9 cellular contexts compared by ENCODE assay signal in the genomic region with DNA sequence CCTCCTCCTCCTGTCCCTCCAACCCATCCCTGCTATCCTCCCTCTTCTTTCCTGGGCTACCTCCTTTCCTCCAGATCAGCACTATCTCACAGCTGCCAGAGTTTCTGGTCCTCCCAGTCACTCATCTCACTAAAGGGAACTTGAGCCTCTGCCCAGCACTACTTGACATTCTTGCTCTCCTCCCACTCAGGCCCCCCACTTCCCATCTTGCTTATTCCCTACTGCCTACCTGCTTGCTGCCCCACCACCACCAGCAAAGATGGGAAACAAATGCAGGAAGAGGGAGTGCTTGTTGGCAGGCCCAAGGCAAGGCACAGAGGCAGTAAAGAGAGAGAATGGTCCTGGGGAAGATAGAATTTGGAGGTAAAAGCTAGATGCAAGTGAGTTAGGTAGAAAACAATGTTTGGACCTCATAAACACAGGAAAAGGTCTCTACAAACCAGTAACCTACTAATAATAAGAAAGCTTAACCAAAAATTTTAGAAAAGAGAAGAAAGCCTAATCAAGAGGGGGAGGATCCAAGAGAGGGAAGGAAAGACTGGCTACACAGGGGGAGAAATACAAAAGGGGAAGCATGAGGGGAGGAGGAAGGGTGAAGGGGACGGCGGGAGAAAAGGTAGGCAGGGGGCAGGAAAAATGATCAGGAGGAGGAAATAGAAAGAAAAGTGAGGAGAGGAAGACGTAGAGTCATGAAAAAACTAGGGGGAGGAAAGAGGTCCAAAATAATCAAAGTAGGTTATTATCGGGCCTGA.
A peak's percentile ranks its signal among the peaks of the same experiment; 100 is the strongest.
DNase-seq lines count a peak whose midpoint lies in the region; ATAC-seq and TF ChIP-seq lines count a peak whose summit lies in the region.
"Had no signal": no experiment of that assay in that cellular context is flagged by ENCODE, and none has a peak within 500 bp of the region (broad histone marks: within the 10 kb centered on the region; RNA-seq: fewer than 3 reads in every experiment).

No MANE protein-coding gene starts in this region.

- H2AFZ ChIP-seq in SU-DHL-6 (ENCODE audit: low read depth, low read length, severe bottlenecking), result no peak overlapping the region

- DNase-seq in activated naive CD4-positive, alpha-beta T cell treated with anti-CD3 and anti-CD28 coated beads, Interleukin-2, amount 50 U/mL, for 72 hours (ENCODE audit: low spot score in 2 of 2), result no peak
- no peak for DNase-seq in upper lobe of right lung
- no peak for DNase-seq in NCI-H2171 (lab: John Stamatoyannopoulos, UW)
- DNase-seq: activated gamma-delta T cell treated with Interleukin-2 at 50 U/mL for 16 hours had no signal

- intact Hi-C loops in upper lobe of right lung (cut with DNase I), result no loop called here

- no peaks in the 10 kb centered on the region for H3F3A ChIP-seq in SU-DHL-6 (ENCODE audit: insufficient read depth)

- H3K9ac ChIP-seq in SU-DHL-6 (ENCODE audit: low read length), result no peak overlapping the region
- peak overlapping the region; percentile 89; the same call in 1 of the 2 replicates for H3K9ac ChIP-seq in iPS-20b (ENCODE audit: low read depth, low read length)

- TF ChIP-seq CTCF in SU-DHL-6 (IDR thresholded peaks at IDR 0.05; ENCODE audit: insufficient read depth, low read length, poor library complexity, severe bottlenecking) (no peak), upper lobe of right lung (IDR thresholded peaks at IDR 0.05) (no peak)

- H3K4me3 ChIP-seq in SU-DHL-6 (ENCODE audit: insufficient read depth, low read length, poor library complexity, severe bottlenecking), result no peak overlapping the region
- peak overlapping the region; percentile 86 for H3K4me3 ChIP-seq in iPS-20b (ENCODE audit: low read length)
- peak overlapping the region; percentile 58 for H3K4me3 ChIP-seq in upper lobe of right lung

- peak overlapping the region; percentile 77 for H3K4me2 ChIP-seq in SU-DHL-6 (ENCODE audit: low read depth, low read length, poor library complexity, severe bottlenecking)

- no peaks in the 10 kb centered on the region for H3K27me3 Mint-ChIP-seq in activated naive CD4-positive, alpha-beta T cell treated with anti-CD3 and anti-CD28 coated beads, Interleukin-2, amount 50 U/mL, for 24 hours

- ATAC-seq in activated naive CD4-positive, alpha-beta T cell treated with anti-CD3 and anti-CD28 coated beads, Interleukin-2, amount 50 U/mL, for 72 hours, result no peak
- ATAC-seq in upper lobe of right lung (no peak), GM18873 (IDR thresholded peaks at IDR 0.05; ENCODE audit: low FRiP score, unreplicated experiment) (no peak), HG03439 (IDR thresholded peaks at IDR 0.05; ENCODE audit: unreplicated experiment) (no peak)

- peak overlapping the region; percentile 89 for H3K4me3 Mint-ChIP-seq in activated naive CD4-positive, alpha-beta T cell treated with anti-CD3 and anti-CD28 coated beads, Interleukin-2, amount 50 U/mL, for 24 hours

- H3K36me3 Mint-ChIP-seq in activated naive CD4-positive, alpha-beta T cell treated with anti-CD3 and anti-CD28 coated beads, Interleukin-2, amount 50 U/mL, for 24 hours, result no peaks in the 10 kb centered on the region
- peaks cover 6 to 7% of the 10 kb centered on the region in 2 donors for H3K36me3 Mint-ChIP-seq in activated naive CD4-positive, alpha-beta T cell treated with anti-CD3 and anti-CD28 coated beads, Interleukin-2, amount 50 U/mL, for 72 hours

- H3K9me3 Mint-ChIP-seq in activated naive CD4-positive, alpha-beta T cell treated with anti-CD3 and anti-CD28 coated beads, Interleukin-2, amount 50 U/mL, for 24 hours, result no peaks in the 10 kb centered on the region
- H3K9me3 Mint-ChIP-seq in activated naive CD4-positive, alpha-beta T cell treated with anti-CD3 and anti-CD28 coated beads, Interleukin-2, amount 50 U/mL, for 72 hours, result no peaks in the 10 kb centered on the region

- H3K27me3 ChIP-seq in SU-DHL-6 (ENCODE audit: low read length) (no peaks in the 10 kb centered on the region), iPS-20b (ENCODE audit: insufficient read depth, low read length) (no peaks in the 10 kb centered on the region), upper lobe of right lung (no peaks in the 10 kb centered on the region)

- H3K9me3 ChIP-seq in SU-DHL-6 (ENCODE audit: insufficient read depth, low read length) (no peaks in the 10 kb centered on the region), iPS-20b (ENCODE audit: insufficient read depth, low read depth, low read length) (no peaks in the 10 kb centered on the region), upper lobe of right lung (no peaks in the 10 kb centered on the region)

- H3K36me3 ChIP-seq in SU-DHL-6 (ENCODE audit: low read length), result no peaks in the 10 kb centered on the region
- no peaks in the 10 kb centered on the region for H3K36me3 ChIP-seq in iPS-20b (ENCODE audit: insufficient read depth, low read depth, low read length)
- no peaks in the 10 kb centered on the region for H3K36me3 ChIP-seq in upper lobe of right lung

- H3K27ac Mint-ChIP-seq in activated naive CD4-positive, alpha-beta T cell treated with anti-CD3 and anti-CD28 coated beads, Interleukin-2, amount 50 U/mL, for 24 hours, result peak overlapping the region; percentile 20
- peak overlapping the region in 1 of 2 donors; percentile 85 for H3K27ac Mint-ChIP-seq in activated naive CD4-positive, alpha-beta T cell treated with anti-CD3 and anti-CD28 coated beads, Interleukin-2, amount 50 U/mL, for 72 hours

- no peaks in the 10 kb centered on the region for H4K20me1 ChIP-seq in SU-DHL-6 (ENCODE audit: low read depth, low read length)

- no peak overlapping the region for H3K27ac ChIP-seq in SU-DHL-6 (ENCODE audit: low read depth, low read length)
- H3K27ac ChIP-seq in iPS-20b (ENCODE audit: low read length), result peak overlapping the region; percentile 8
- H3K27ac ChIP-seq in upper lobe of right lung, result no peak overlapping the region

- no peaks in the 10 kb centered on the region for H3K9me2 ChIP-seq in SU-DHL-6 (replicated peaks; ENCODE audit: insufficient read depth, low read length)

- H3K4me1 Mint-ChIP-seq in activated naive CD4-positive, alpha-beta T cell treated with anti-CD3 and anti-CD28 coated beads, Interleukin-2, amount 50 U/mL, for 24 hours, result peaks cover 48% of the 10 kb centered on the region

- H3K79me2 ChIP-seq in SU-DHL-6 (ENCODE audit: insufficient read depth, low read length), result no peaks in the 10 kb centered on the region

- H3K4me1 ChIP-seq in iPS-20b (ENCODE audit: insufficient read depth, low read length) (peaks cover 44% of the 10 kb centered on the region), upper lobe of right lung (no peaks in the 10 kb centered on the region)
